ENCODE assay signal across 1 cellular context in the genomic region with DNA sequence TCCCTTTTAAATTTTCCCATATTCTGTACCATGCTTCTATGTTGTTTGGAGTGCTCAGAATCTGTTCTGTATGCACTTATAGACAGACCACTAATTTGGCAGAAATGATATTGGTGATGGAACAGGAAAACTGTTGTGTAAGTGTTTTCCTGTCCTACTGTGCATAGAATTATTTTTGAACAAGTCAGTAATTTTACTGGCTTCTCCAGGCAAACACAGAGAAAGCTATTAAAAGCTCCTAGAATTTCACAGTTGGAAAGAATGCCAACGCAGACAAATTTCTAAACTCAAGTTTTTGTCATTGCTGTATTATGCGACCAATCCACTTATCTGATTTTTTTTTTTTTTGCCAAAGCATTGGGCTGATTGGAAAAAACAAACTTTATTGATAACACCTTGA.
TF ChIP-seq lines count a peak whose summit lies in the region.

No MANE protein-coding gene starts in this region.

TF ChIP-seq in WTC11, 78 proteins besides CTCF, POLR2A, EP300 and RAD21 (continued from another document):
- TF ChIP-seq, protein P1, sequence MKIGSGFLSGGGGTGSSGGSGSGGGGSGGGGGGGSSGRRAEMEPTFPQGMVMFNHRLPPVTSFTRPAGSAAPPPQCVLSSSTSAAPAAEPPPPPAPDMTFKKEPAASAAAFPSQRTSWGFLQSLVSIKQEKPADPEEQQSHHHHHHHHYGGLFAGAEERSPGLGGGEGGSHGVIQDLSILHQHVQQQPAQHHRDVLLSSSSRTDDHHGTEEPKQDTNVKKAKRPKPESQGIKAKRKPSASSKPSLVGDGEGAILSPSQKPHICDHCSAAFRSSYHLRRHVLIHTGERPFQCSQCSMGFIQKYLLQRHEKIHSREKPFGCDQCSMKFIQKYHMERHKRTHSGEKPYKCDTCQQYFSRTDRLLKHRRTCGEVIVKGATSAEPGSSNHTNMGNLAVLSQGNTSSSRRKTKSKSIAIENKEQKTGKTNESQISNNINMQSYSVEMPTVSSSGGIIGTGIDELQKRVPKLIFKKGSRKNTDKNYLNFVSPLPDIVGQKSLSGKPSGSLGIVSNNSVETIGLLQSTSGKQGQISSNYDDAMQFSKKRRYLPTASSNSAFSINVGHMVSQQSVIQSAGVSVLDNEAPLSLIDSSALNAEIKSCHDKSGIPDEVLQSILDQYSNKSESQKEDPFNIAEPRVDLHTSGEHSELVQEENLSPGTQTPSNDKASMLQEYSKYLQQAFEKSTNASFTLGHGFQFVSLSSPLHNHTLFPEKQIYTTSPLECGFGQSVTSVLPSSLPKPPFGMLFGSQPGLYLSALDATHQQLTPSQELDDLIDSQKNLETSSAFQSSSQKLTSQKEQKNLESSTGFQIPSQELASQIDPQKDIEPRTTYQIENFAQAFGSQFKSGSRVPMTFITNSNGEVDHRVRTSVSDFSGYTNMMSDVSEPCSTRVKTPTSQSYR (CRISPR knock-in tag; IDR thresholded peaks at IDR 0.05) = no peak
- TF ChIP-seq PRDM15 (CRISPR knock-in tag; IDR thresholded peaks at IDR 0.05) (no peak), USF1 (CRISPR knock-in tag; IDR thresholded peaks at IDR 0.05) (no peak), NFYB (CRISPR knock-in tag; conservative IDR thresholded peaks at IDR 0.05; ENCODE audit: low read depth) (no peak), NR2C2 (CRISPR knock-in tag; IDR thresholded peaks at IDR 0.05) (no peak), RORB (CRISPR knock-in tag; IDR thresholded peaks at IDR 0.05) (no peak), SMAD4 (CRISPR knock-in tag; IDR thresholded peaks at IDR 0.05) (no peak), SMAD3 (CRISPR knock-in tag; IDR thresholded peaks at IDR 0.05; ENCODE audit: borderline replicate concordance) (no peak), CREM (CRISPR knock-in tag; IDR thresholded peaks at IDR 0.05) (no peak), TEAD4 (CRISPR knock-in tag; IDR thresholded peaks at IDR 0.05) (no peak), ATF1 (CRISPR knock-in tag; IDR thresholded peaks at IDR 0.05) (no peak), FOXJ3 (CRISPR knock-in tag; IDR thresholded peaks at IDR 0.05; ENCODE audit: borderline replicate concordance) (no peak)
- TF ChIP-seq, protein P2, sequence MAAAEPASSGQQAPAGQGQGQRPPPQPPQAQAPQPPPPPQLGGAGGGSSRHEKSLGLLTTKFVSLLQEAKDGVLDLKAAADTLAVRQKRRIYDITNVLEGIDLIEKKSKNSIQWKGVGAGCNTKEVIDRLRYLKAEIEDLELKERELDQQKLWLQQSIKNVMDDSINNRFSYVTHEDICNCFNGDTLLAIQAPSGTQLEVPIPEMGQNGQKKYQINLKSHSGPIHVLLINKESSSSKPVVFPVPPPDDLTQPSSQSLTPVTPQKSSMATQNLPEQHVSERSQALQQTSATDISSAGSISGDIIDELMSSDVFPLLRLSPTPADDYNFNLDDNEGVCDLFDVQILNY (CRISPR knock-in tag; IDR thresholded peaks at IDR 0.05) = no peak
- TF ChIP-seq, protein P3, sequence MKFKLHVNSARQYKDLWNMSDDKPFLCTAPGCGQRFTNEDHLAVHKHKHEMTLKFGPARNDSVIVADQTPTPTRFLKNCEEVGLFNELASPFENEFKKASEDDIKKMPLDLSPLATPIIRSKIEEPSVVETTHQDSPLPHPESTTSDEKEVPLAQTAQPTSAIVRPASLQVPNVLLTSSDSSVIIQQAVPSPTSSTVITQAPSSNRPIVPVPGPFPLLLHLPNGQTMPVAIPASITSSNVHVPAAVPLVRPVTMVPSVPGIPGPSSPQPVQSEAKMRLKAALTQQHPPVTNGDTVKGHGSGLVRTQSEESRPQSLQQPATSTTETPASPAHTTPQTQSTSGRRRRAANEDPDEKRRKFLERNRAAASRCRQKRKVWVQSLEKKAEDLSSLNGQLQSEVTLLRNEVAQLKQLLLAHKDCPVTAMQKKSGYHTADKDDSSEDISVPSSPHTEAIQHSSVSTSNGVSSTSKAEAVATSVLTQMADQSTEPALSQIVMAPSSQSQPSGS (CRISPR knock-in tag; IDR thresholded peaks at IDR 0.05; ENCODE audit: borderline replicate concordance, low read depth) = no peak
TF ChIP-seq in WTC11: peak in this region for 0.
